In genomic region chr18:63402246-63403164, GRCh38 we compare ENCODE assay signal across 16 cellular contexts.
"Had no signal": no experiment of that assay in that cellular context is flagged by ENCODE, and none has a peak within 500 bp of the region (broad histone marks: within the 10 kb centered on the region; RNA-seq: fewer than 3 reads in every experiment).

No MANE protein-coding gene starts in this region.

- H3K9me3 Mint-ChIP-seq: central memory CD8-positive, alpha-beta T cell; naive thymus-derived CD8-positive, alpha-beta T cell; stimulated activated naive B cell treated with anti-CD40 and anti-IgM and Interleukin-4, amounts not matched to agents 10 μg/mL and 1 μg/mL and 100 μg/mL, for 72 hours had no signal

- H3K27me3 ChIP-seq: gastroesophageal sphincter, neutrophil had no signal

- ATAC-seq: gastroesophageal sphincter; naive thymus-derived CD8-positive, alpha-beta T cell; stimulated activated naive B cell treated with anti-CD40 and anti-IgM and Interleukin-4, amounts not matched to agents 10 μg/mL and 1 μg/mL and 100 μg/mL, for 72 hours; T-helper 17 cell had no signal

- H3K9me3 ChIP-seq: gastroesophageal sphincter, neutrophil had no signal

- H3K27ac Mint-ChIP-seq: T-helper 17 cell had no signal

- H3K4me3 ChIP-seq: gastroesophageal sphincter, lung had no signal

- H3K27ac ChIP-seq: epithelial cell of prostate, gastroesophageal sphincter, neutrophil had no signal

- H3K4me1 ChIP-seq: gastroesophageal sphincter had no signal

- H3K4me3 Mint-ChIP-seq: central memory CD8-positive, alpha-beta T cell; naive thymus-derived CD8-positive, alpha-beta T cell; stimulated activated naive B cell treated with anti-CD40 and anti-IgM and Interleukin-4, amounts not matched to agents 10 μg/mL and 1 μg/mL and 100 μg/mL, for 72 hours; T-helper 17 cell had no signal

- DNase-seq: activated CD4-positive, alpha-beta T cell treated with anti-CD3 and anti-CD28 coated beads, Interleukin-2, amount 50 U/mL, for 48 hours; activated CD4-positive, CD25-positive, alpha-beta regulatory T cell; activated gamma-delta T cell; cortex of kidney; effector CD8-positive, alpha-beta T cell; hippocampal formation; naive thymus-derived CD8-positive, alpha-beta T cell; SHP77; stimulated activated naive B cell treated with anti-CD40 and anti-IgM and Interleukin-4, amounts not matched to agents 10 μg/mL and 1 μg/mL and 100 μg/mL, for 72 hours; T-helper 17 cell; trophoblast cell had no signal

- H3K27me3 Mint-ChIP-seq: central memory CD8-positive, alpha-beta T cell; naive thymus-derived CD8-positive, alpha-beta T cell; stimulated activated naive B cell treated with anti-CD40 and anti-IgM and Interleukin-4, amounts not matched to agents 10 μg/mL and 1 μg/mL and 100 μg/mL, for 72 hours; T-helper 17 cell had no signal
